In genomic region chr14:106210650-106211049, GRCh38 we compare ENCODE assay signal across 12 cellular contexts.
DNase-seq lines count a peak whose midpoint lies in the region; ATAC-seq and TF ChIP-seq lines count a peak whose summit lies in the region.
"Had no signal": no experiment of that assay in that cellular context is flagged by ENCODE, and none has a peak within 500 bp of the region (broad histone marks: within the 10 kb centered on the region; RNA-seq: fewer than 3 reads in every experiment).

No MANE protein-coding gene starts in this region.

- H3K4me1 Mint-ChIP-seq in natural killer cell treated with Interleukin-12 subunit alpha and Interleukin-12 subunit beta and Interleukin-15 and Interleukin-18, amount 100 ng/mL, for 72 hours (ENCODE audit: low read depth in 2 of 2): peaks cover 12% of the 10 kb centered on the region in 2 donors
- no peaks in the 10 kb centered on the region for H3K4me1 Mint-ChIP-seq in mesothelial cell of epicardium
- H3K4me1 Mint-ChIP-seq: H9; stimulated activated memory B cell treated with anti-CD40 and anti-IgM and Interleukin-4, amounts not matched to agents 10 μg/mL and 1 μg/mL and 100 μg/mL, for 72 hours had no signal

- ATAC-seq in natural killer cell treated with Interleukin-12 subunit alpha and Interleukin-12 subunit beta and Interleukin-15 and Interleukin-18, amount 100 ng/mL, for 72 hours: peak; percentile 64 to 66
- ATAC-seq in GM19351 (IDR thresholded peaks at IDR 0.05; ENCODE audit: unreplicated experiment): no peak
- ATAC-seq: stimulated activated memory B cell treated with anti-CD40 and anti-IgM and Interleukin-4, amounts not matched to agents 10 μg/mL and 1 μg/mL and 100 μg/mL, for 72 hours had no signal

- no peak overlapping the region for H3K27ac Mint-ChIP-seq in natural killer cell treated with Interleukin-12 subunit alpha and Interleukin-12 subunit beta and Interleukin-15 and Interleukin-18, amount 100 ng/mL, for 72 hours
- no peak overlapping the region for H3K27ac Mint-ChIP-seq in mesothelial cell of epicardium
- H3K27ac Mint-ChIP-seq: H9; stimulated activated memory B cell treated with anti-CD40 and anti-IgM and Interleukin-4, amounts not matched to agents 10 μg/mL and 1 μg/mL and 100 μg/mL, for 72 hours had no signal

- H3K36me3 Mint-ChIP-seq in natural killer cell treated with Interleukin-12 subunit alpha and Interleukin-12 subunit beta and Interleukin-15 and Interleukin-18, amount 100 ng/mL, for 72 hours: no peaks in the 10 kb centered on the region
- peaks cover 7% of the 10 kb centered on the region for H3K36me3 Mint-ChIP-seq in mesothelial cell of epicardium
- H3K36me3 Mint-ChIP-seq: stimulated activated memory B cell treated with anti-CD40 and anti-IgM and Interleukin-4, amounts not matched to agents 10 μg/mL and 1 μg/mL and 100 μg/mL, for 72 hours had no signal

- no peak overlapping the region for H3K4me3 Mint-ChIP-seq in natural killer cell treated with Interleukin-12 subunit alpha and Interleukin-12 subunit beta and Interleukin-15 and Interleukin-18, amount 100 ng/mL, for 72 hours
- no peak overlapping the region for H3K4me3 Mint-ChIP-seq in mesothelial cell of epicardium
- H3K4me3 Mint-ChIP-seq: H9; stimulated activated memory B cell treated with anti-CD40 and anti-IgM and Interleukin-4, amounts not matched to agents 10 μg/mL and 1 μg/mL and 100 μg/mL, for 72 hours had no signal

- peak; percentile 58 for DNase-seq in activated CD8-positive, alpha-beta memory T cell treated with anti-CD3 and anti-CD28 coated beads for 24 hours
- no peak for DNase-seq in activated CD8-positive, alpha-beta memory T cell treated with anti-CD3 and anti-CD28 coated beads, Interleukin-2, amount 50 U/mL, for 48 hours
- peak; percentile 8 for DNase-seq in GM20000 (ENCODE audit: low spot score)
- peak; percentile 26 for DNase-seq in SW480 (ENCODE audit: low spot score)
- DNase-seq in natural killer cell treated with Interleukin-12 subunit alpha and Interleukin-12 subunit beta and Interleukin-15 and Interleukin-18, amount 100 ng/mL, for 72 hours (ENCODE audit: low spot score): no peak
- no peak for DNase-seq in mesothelial cell of epicardium (ENCODE audit: low spot score in 2 of 2, unreplicated experiment in 2 of 2)
- DNase-seq in GM03348 (ENCODE audit: low spot score): no peak
- DNase-seq: dermis blood vessel endothelial cell, H9, NCI-H1694 treated with DMSO at 0.1 percent for 48 hours had no signal

- TF ChIP-seq CTCF in GM20000 (IDR thresholded peaks at IDR 0.05; ENCODE audit: extremely low read depth, missing control alignments) (no peak), mesothelial cell of epicardium (IDR thresholded peaks at IDR 0.05; ENCODE audit: unreplicated experiment) (no peak)

- peaks cover 38 to 47% of the 10 kb centered on the region in 2 donors for H3K27me3 Mint-ChIP-seq in natural killer cell treated with Interleukin-12 subunit alpha and Interleukin-12 subunit beta and Interleukin-15 and Interleukin-18, amount 100 ng/mL, for 72 hours
- no peaks in the 10 kb centered on the region for H3K27me3 Mint-ChIP-seq in mesothelial cell of epicardium (ENCODE audit: low read depth)

- H3K9me3 Mint-ChIP-seq in natural killer cell treated with Interleukin-12 subunit alpha and Interleukin-12 subunit beta and Interleukin-15 and Interleukin-18, amount 100 ng/mL, for 72 hours: no peaks in the 10 kb centered on the region
- H3K9me3 Mint-ChIP-seq in mesothelial cell of epicardium: peaks cover 77% of the 10 kb centered on the region
- H3K9me3 Mint-ChIP-seq: stimulated activated memory B cell treated with anti-CD40 and anti-IgM and Interleukin-4, amounts not matched to agents 10 μg/mL and 1 μg/mL and 100 μg/mL, for 72 hours had no signal

Comparison
In these comparisons a context has a peak if more than half of its experiments do, and no peak if none do; other contexts are left out.
1. DNase-seq: peak in activated CD8-positive, alpha-beta memory T cell treated with anti-CD3 and anti-CD28 coated beads for 24 hours (single experiment), GM20000 (single experiment) and SW480 (single experiment); none in activated CD8-positive, alpha-beta memory T cell treated with anti-CD3 and anti-CD28 coated beads, Interleukin-2, amount 50 U/mL, for 48 hours (single experiment), natural killer cell treated with Interleukin-12 subunit alpha and Interleukin-12 subunit beta and Interleukin-15 and Interleukin-18, amount 100 ng/mL, for 72 hours (single experiment), mesothelial cell of epicardium (0 of 2) and GM03348 (single experiment).